In the genomic region with DNA sequence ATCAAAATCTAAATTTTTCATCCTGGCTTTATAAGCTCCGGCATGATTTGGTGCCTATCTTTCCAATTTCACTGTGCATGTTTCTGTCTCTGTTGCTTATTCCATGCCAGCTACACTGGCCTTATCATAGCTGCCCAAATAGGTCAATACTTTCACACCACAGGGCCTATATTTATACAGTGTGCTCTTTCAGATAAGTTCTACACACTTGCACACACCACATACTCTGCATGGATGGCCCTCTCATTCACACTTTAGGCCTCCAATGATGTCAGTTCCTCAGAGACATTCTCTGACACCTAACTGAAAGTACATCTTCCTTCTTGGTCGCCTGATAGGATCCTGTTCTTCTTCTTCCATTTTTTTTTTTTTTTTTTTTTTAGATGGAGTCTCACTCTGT, we compare ENCODE assay signal across 1 cellular context.
TF ChIP-seq lines count a peak whose summit lies in the region.

No MANE protein-coding gene starts in this region.

TF ChIP-seq in WTC11, 78 proteins besides CTCF, POLR2A, EP300 and RAD21 (continued from another document):
- TF ChIP-seq, protein P1, sequence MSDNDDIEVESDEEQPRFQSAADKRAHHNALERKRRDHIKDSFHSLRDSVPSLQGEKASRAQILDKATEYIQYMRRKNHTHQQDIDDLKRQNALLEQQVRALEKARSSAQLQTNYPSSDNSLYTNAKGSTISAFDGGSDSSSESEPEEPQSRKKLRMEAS (CRISPR knock-in tag; IDR thresholded peaks at IDR 0.05): no peak
- no peak for TF ChIP-seq RELA (CRISPR knock-in tag; IDR thresholded peaks at IDR 0.05; ENCODE audit: borderline replicate concordance)
- TF ChIP-seq, protein P2, sequence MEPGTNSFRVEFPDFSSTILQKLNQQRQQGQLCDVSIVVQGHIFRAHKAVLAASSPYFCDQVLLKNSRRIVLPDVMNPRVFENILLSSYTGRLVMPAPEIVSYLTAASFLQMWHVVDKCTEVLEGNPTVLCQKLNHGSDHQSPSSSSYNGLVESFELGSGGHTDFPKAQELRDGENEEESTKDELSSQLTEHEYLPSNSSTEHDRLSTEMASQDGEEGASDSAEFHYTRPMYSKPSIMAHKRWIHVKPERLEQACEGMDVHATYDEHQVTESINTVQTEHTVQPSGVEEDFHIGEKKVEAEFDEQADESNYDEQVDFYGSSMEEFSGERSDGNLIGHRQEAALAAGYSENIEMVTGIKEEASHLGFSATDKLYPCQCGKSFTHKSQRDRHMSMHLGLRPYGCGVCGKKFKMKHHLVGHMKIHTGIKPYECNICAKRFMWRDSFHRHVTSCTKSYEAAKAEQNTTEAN (CRISPR knock-in tag; IDR thresholded peaks at IDR 0.05): no peak
- TF ChIP-seq, protein P3, sequence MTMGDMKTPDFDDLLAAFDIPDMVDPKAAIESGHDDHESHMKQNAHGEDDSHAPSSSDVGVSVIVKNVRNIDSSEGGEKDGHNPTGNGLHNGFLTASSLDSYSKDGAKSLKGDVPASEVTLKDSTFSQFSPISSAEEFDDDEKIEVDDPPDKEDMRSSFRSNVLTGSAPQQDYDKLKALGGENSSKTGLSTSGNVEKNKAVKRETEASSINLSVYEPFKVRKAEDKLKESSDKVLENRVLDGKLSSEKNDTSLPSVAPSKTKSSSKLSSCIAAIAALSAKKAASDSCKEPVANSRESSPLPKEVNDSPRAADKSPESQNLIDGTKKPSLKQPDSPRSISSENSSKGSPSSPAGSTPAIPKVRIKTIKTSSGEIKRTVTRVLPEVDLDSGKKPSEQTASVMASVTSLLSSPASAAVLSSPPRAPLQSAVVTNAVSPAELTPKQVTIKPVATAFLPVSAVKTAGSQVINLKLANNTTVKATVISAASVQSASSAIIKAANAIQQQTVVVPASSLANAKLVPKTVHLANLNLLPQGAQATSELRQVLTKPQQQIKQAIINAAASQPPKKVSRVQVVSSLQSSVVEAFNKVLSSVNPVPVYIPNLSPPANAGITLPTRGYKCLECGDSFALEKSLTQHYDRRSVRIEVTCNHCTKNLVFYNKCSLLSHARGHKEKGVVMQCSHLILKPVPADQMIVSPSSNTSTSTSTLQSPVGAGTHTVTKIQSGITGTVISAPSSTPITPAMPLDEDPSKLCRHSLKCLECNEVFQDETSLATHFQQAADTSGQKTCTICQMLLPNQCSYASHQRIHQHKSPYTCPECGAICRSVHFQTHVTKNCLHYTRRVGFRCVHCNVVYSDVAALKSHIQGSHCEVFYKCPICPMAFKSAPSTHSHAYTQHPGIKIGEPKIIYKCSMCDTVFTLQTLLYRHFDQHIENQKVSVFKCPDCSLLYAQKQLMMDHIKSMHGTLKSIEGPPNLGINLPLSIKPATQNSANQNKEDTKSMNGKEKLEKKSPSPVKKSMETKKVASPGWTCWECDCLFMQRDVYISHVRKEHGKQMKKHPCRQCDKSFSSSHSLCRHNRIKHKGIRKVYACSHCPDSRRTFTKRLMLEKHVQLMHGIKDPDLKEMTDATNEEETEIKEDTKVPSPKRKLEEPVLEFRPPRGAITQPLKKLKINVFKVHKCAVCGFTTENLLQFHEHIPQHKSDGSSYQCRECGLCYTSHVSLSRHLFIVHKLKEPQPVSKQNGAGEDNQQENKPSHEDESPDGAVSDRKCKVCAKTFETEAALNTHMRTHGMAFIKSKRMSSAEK (CRISPR knock-in tag; IDR thresholded peaks at IDR 0.05; ENCODE audit: borderline replicate concordance): no peak
